ENCODE assay signal across 24 cellular contexts in genomic region chr16:35745821-35746248, GRCh38.
"Had no signal": no experiment of that assay in that cellular context is flagged by ENCODE, and none has a peak within 500 bp of the region (broad histone marks: within the 10 kb centered on the region; RNA-seq: fewer than 3 reads in every experiment).

No MANE protein-coding gene starts in this region.

- H3K4me1 ChIP-seq: adrenal gland, Peyer's patch had no signal

- H3K27me3 ChIP-seq: adrenal gland, Peyer's patch had no signal

- H3K9me3 ChIP-seq: adrenal gland had no signal

- H3K4me3 Mint-ChIP-seq: activated CD4-positive, alpha-beta memory T cell treated with anti-CD3 and anti-CD28 coated beads, Interleukin-2, amount 10 ng/mL, durations not matched to agents 7 days and 5 days; activated CD4-positive, alpha-beta T cell treated with anti-CD3 and anti-CD28 coated beads for 36 hours; activated naive CD8-positive, alpha-beta T cell treated with anti-CD3 and anti-CD28 coated beads, Interleukin-2, amount 10 ng/mL, durations not matched to agents 7 days and 5 days had no signal

- H3K4me3 ChIP-seq: adrenal gland, Peyer's patch, SK-N-MC had no signal

- H3K27ac Mint-ChIP-seq: activated CD4-positive, alpha-beta memory T cell treated with anti-CD3 and anti-CD28 coated beads, Interleukin-2, amount 10 ng/mL, durations not matched to agents 7 days and 5 days; activated CD4-positive, alpha-beta T cell treated with anti-CD3 and anti-CD28 coated beads for 36 hours; activated naive CD8-positive, alpha-beta T cell treated with anti-CD3 and anti-CD28 coated beads, Interleukin-2, amount 10 ng/mL, durations not matched to agents 7 days and 5 days had no signal

- ATAC-seq: activated CD4-positive, alpha-beta T cell treated with anti-CD3 and anti-CD28 coated beads for 36 hours had no signal

- H3K36me3 Mint-ChIP-seq: activated naive CD8-positive, alpha-beta T cell treated with anti-CD3 and anti-CD28 coated beads, Interleukin-2, amount 10 ng/mL, durations not matched to agents 7 days and 5 days had no signal

- DNase-seq: activated CD4-positive, alpha-beta memory T cell treated with anti-CD3 and anti-CD28 coated beads, Interleukin-2, amount 10 ng/mL, durations not matched to agents 7 days and 5 days; activated CD4-positive, alpha-beta T cell treated with anti-CD3 and anti-CD28 coated beads for 36 hours; activated CD4-positive, alpha-beta T cell treated with anti-CD3 and anti-CD28 coated beads, Interleukin-2, amount 50 U/mL, for 1 hour; activated CD8-positive, alpha-beta memory T cell treated with anti-CD3 and anti-CD28 coated beads, Interleukin-2, amount 50 U/mL, for 48 hours; activated naive CD4-positive, alpha-beta T cell treated with anti-CD3 and anti-CD28 coated beads, Interleukin-2, amount 50 U/mL, for 16 hours; activated naive CD8-positive, alpha-beta T cell treated with anti-CD3 and anti-CD28 coated beads, Interleukin-2, amount 10 ng/mL, durations not matched to agents 7 days and 5 days; activated T-cell treated with anti-CD3 and anti-CD28 coated beads, Interleukin-2, amount 50 U/mL, for 1 hour; anterior cingulate cortex; MM.1S; NCI-H1105; NCI-H1436; NCI-H1694 treated with DMSO at 0.1 percent for 48 hours; NCI-H2029 treated with DMSO at 0.1 percent for 48 hours; NCI-H510A treated with DMSO at 0.1 percent for 48 hours; NCI-H69; NK-92 treated with Interleukin-12 subunit alpha and Interleukin-12 subunit beta, amount 100 ng/mL, for 24 hours; OCI-M1; Peyer's patch; SIG-M5; T-helper 1 cell; WERI-Rb-1 had no signal

- H3K27ac ChIP-seq: adrenal gland, Peyer's patch, RWPE1, SK-N-MC, WERI-Rb-1 had no signal

- H3K4me1 Mint-ChIP-seq: activated CD4-positive, alpha-beta memory T cell treated with anti-CD3 and anti-CD28 coated beads, Interleukin-2, amount 10 ng/mL, durations not matched to agents 7 days and 5 days; activated CD4-positive, alpha-beta T cell treated with anti-CD3 and anti-CD28 coated beads for 36 hours; activated naive CD8-positive, alpha-beta T cell treated with anti-CD3 and anti-CD28 coated beads, Interleukin-2, amount 10 ng/mL, durations not matched to agents 7 days and 5 days had no signal

- H3K36me3 ChIP-seq: adrenal gland, Peyer's patch, WERI-Rb-1 had no signal

- H3K27me3 Mint-ChIP-seq: activated CD4-positive, alpha-beta memory T cell treated with anti-CD3 and anti-CD28 coated beads, Interleukin-2, amount 10 ng/mL, durations not matched to agents 7 days and 5 days; activated CD4-positive, alpha-beta T cell treated with anti-CD3 and anti-CD28 coated beads for 36 hours; activated naive CD8-positive, alpha-beta T cell treated with anti-CD3 and anti-CD28 coated beads, Interleukin-2, amount 10 ng/mL, durations not matched to agents 7 days and 5 days had no signal
